In genomic region chr6:148405893-148406292, GRCh38 we compare ENCODE assay signal across 27 cellular contexts.
DNase-seq lines count a peak whose midpoint lies in the region; ATAC-seq, FAIRE-seq and TF ChIP-seq lines count a peak whose summit lies in the region.
"Had no signal": no experiment of that assay in that cellular context is flagged by ENCODE, and none has a peak within 500 bp of the region (broad histone marks: within the 10 kb centered on the region; RNA-seq: fewer than 3 reads in every experiment).

No MANE protein-coding gene starts in this region.

- CTCF ChIA-PET in HepG2 (lab: Yijun Ruan, JAX; ENCODE audit: low intra/inter-chr PET ratio, low total read pairs) (no interaction called here), endothelial cell of umbilical vein (lab: Charles Lee) (interaction anchor here (1.5 to 1.7 kb wide), 3 partner anchors 37 to 226 kb away, joined by 3 to 6 read pairs (median 3); no protein-coding TSS in a partner anchor)

- H3K36me3 Mint-ChIP-seq in neural crest cell (ENCODE audit: low read depth) = peaks cover 5% of the 10 kb centered on the region
- H3K36me3 Mint-ChIP-seq: T-cell had no signal

- H3K4me1 Mint-ChIP-seq in neural crest cell = peaks cover 20% of the 10 kb centered on the region
- H3K4me1 Mint-ChIP-seq: T-cell had no signal

- H2AFZ ChIP-seq in HepG2 (ENCODE audit: low read length) (no peak overlapping the region), endothelial cell of umbilical vein (ENCODE audit: low read depth, low read length) (no peak overlapping the region)

- WGBS in right lobe of liver (ENCODE audit: insufficient coverage, low coverage, low lambda C conversion rate, missing lambda C conversion rate) = 81% methylated on average over 2 of the region's 2 CpGs
- WGBS in HepG2 (ENCODE audit: low lambda C conversion rate) = 62% methylated on average over 2 of the region's 2 CpGs

- no peak for TF ChIP-seq POLR2A in right lobe of liver (IDR thresholded peaks at IDR 0.05)
- no peak for TF ChIP-seq POLR2A in HepG2 (IDR thresholded peaks at IDR 0.05; ENCODE audit: insufficient read depth in 1 of 2, low read depth in 2 of 2, low read length in 2 of 2)
- TF ChIP-seq POLR2A in endothelial cell of umbilical vein (IDR thresholded peaks at IDR 0.05; ENCODE audit: low read depth, low read length) = no peak
- TF ChIP-seq POLR2A in vagina (IDR thresholded peaks at IDR 0.05) = no peak

- no TSS peak for BruUV-seq in HepG2 (replicated peaks; lab: Mats Ljungman, UMichigan)
- no TSS peak for BruUV-seq in endothelial cell of umbilical vein (replicated peaks; lab: Mats Ljungman, UMichigan)

- H3K4me3 ChIP-seq in right lobe of liver = no peak overlapping the region
- no peak overlapping the region for H3K4me3 ChIP-seq in HepG2 (replicated peaks in 1 of 3; ENCODE audit: insufficient read depth in 1 of 3, low read depth in 2 of 3, low read length in 3 of 3)
- H3K4me3 ChIP-seq in endothelial cell of umbilical vein (replicated peaks in 1 of 3; ENCODE audit: insufficient read depth in 1 of 3, low read depth in 1 of 3, low read length in 3 of 3) = no peak overlapping the region
- H3K4me3 ChIP-seq in vagina = no peak overlapping the region
- H3K4me3 ChIP-seq: spleen had no signal

- no peaks in the 10 kb centered on the region for H3K9me1 ChIP-seq in endothelial cell of umbilical vein (replicated peaks; ENCODE audit: control insufficient read depth, extremely low read depth, insufficient read depth, low read length)

- intact Hi-C loops in right lobe of liver (cut with DNase I) = no loop called here
- intact Hi-C loops in HepG2 (cut with micrococcal nuclease; ENCODE audit: unreplicated experiment) = no loop called here
- intact Hi-C loops in endothelial cell of umbilical vein (cut with micrococcal nuclease) = no loop called here
- intact Hi-C loops in vagina (cut with DNase I) = no loop called here
- intact Hi-C loops in sciatic nerve (cut with DNase I) = no loop called here

- no peaks in the 10 kb centered on the region; the same call in 1 of the 2 replicates for H4K20me1 ChIP-seq in HepG2 (ENCODE audit: insufficient read depth, low read length)
- no peaks in the 10 kb centered on the region for H4K20me1 ChIP-seq in endothelial cell of umbilical vein (replicated peaks; ENCODE audit: control insufficient read depth, extremely low read depth, insufficient read depth, low read length)

- H3K27me3 ChIP-seq in right lobe of liver = no peaks in the 10 kb centered on the region
- H3K27me3 ChIP-seq in HepG2 (ENCODE audit: control insufficient read depth in 1 of 2, insufficient read depth in 2 of 2, low read length in 2 of 2) = no peaks in the 10 kb centered on the region
- H3K27me3 ChIP-seq in endothelial cell of umbilical vein (ENCODE audit: control insufficient read depth in 2 of 2, insufficient read depth in 2 of 2, low read length in 2 of 2) = no peaks in the 10 kb centered on the region
- H3K27me3 ChIP-seq in vagina = no peaks in the 10 kb centered on the region
- H3K27me3 ChIP-seq: spleen had no signal

- TF ChIP-seq EP300 in HepG2 (IDR thresholded peaks at IDR 0.05; ENCODE audit: low read depth in 2 of 2, low read length in 2 of 2) (no peak), HepG2 (CRISPR knock-in tag; IDR thresholded peaks at IDR 0.05; ENCODE audit: borderline replicate concordance) (no peak)

- no peak for TF ChIP-seq CTCF in right lobe of liver (IDR thresholded peaks at IDR 0.05)
- TF ChIP-seq CTCF in HepG2 (CRISPR knock-in tag; IDR thresholded peaks at IDR 0.05) = no peak
- TF ChIP-seq CTCF in endothelial cell of umbilical vein (IDR thresholded peaks at IDR 0.05; ENCODE audit: extremely low read depth in 1 of 2, insufficient read depth in 1 of 2, low read depth in 1 of 2, low read length in 2 of 2) = no peak
- no peak for TF ChIP-seq CTCF in neural crest cell (conservative IDR thresholded peaks at IDR 0.05)
- TF ChIP-seq CTCF in vagina (IDR thresholded peaks at IDR 0.05) = no peak

- no peak overlapping the region for H3K27ac ChIP-seq in right lobe of liver
- H3K27ac ChIP-seq in HepG2 (ENCODE audit: extremely low read length, insufficient read depth, low read length) = no peak overlapping the region
- peak overlapping the region; percentile 92 for H3K27ac ChIP-seq in endothelial cell of umbilical vein (ENCODE audit: insufficient read depth, low read depth, low read length)
- peak overlapping the region; percentile 80 for H3K27ac ChIP-seq in vagina
- H3K27ac ChIP-seq: KMS-11, spleen had no signal

- in situ Hi-C loops in HepG2 (cut with HindIII; ENCODE audit: extremely low pct_ligation_motif_present, low pct_unique_long_range_greater_than_20kb) = no loop called here

- no peak for TF ChIP-seq RAD21 in HepG2 (CRISPR knock-in tag; IDR thresholded peaks at IDR 0.05)

- H3K9me3 Mint-ChIP-seq in neural crest cell = no peaks in the 10 kb centered on the region
- H3K9me3 Mint-ChIP-seq: activated T-cell treated with anti-CD3 and anti-CD28 coated beads, Interleukin-2, amount 50 U/mL, for 24 hours; dendritic cell treated with granulocyte-macrophage colony-stimulating factor and Interleukin-4, amounts not matched to agents 40 ng/mL and 50 ng/mL, for 4 days; T-cell had no signal

- H3K4me3 Mint-ChIP-seq in neural crest cell = no peak overlapping the region
- H3K4me3 Mint-ChIP-seq: activated T-cell treated with anti-CD3 and anti-CD28 coated beads, Interleukin-2, amount 50 U/mL, for 24 hours; dendritic cell treated with granulocyte-macrophage colony-stimulating factor and Interleukin-4, amounts not matched to agents 40 ng/mL and 50 ng/mL, for 4 days; T-cell had no signal

- H3K27me3 Mint-ChIP-seq in neural crest cell (ENCODE audit: low read depth) = no peaks in the 10 kb centered on the region

- POLR2A ChIA-PET in HepG2 (lab: Yijun Ruan, JAX) (no interaction called here), endothelial cell of umbilical vein (lab: Charles Lee) (no interaction called here)

- no peaks in the 10 kb centered on the region for H3K4me1 ChIP-seq in right lobe of liver
- H3K4me1 ChIP-seq in HepG2 (ENCODE audit: insufficient read depth, low read length) = no peaks in the 10 kb centered on the region
- peaks cover 39% of the 10 kb centered on the region for H3K4me1 ChIP-seq in endothelial cell of umbilical vein (ENCODE audit: control insufficient read depth, extremely low read depth, insufficient read depth, low read length)
- H3K4me1 ChIP-seq in vagina = peaks cover 45% of the 10 kb centered on the region
- H3K4me1 ChIP-seq: spleen had no signal

- no peaks in the 10 kb centered on the region for H3K36me3 ChIP-seq in right lobe of liver
- H3K36me3 ChIP-seq in HepG2 (replicated peaks in 1 of 2; ENCODE audit: control insufficient read depth in 1 of 2, insufficient read depth in 2 of 2, low read length in 2 of 2) = no peaks in the 10 kb centered on the region; a peak in 1 of 5 replicates
- H3K36me3 ChIP-seq in endothelial cell of umbilical vein (ENCODE audit: control insufficient read depth in 2 of 2, extremely low read depth in 1 of 2, insufficient read depth in 2 of 2, low read length in 2 of 2) = no peaks in the 10 kb centered on the region
- H3K36me3 ChIP-seq in vagina = no peaks in the 10 kb centered on the region
- H3K36me3 ChIP-seq: spleen had no signal

- ATAC-seq in right lobe of liver (peak; percentile 14 to 35 (median 25)), HepG2 (no peak), sciatic nerve (no peak)
- ATAC-seq: T-cell had no signal

- no peaks in the 10 kb centered on the region for H3K9me3 ChIP-seq in right lobe of liver
- no peaks in the 10 kb centered on the region for H3K9me3 ChIP-seq in HepG2 (ENCODE audit: low read length)
- H3K9me3 ChIP-seq in endothelial cell of umbilical vein (replicated peaks; ENCODE audit: control insufficient read depth, insufficient read depth, low read length) = no peaks in the 10 kb centered on the region
- no peaks in the 10 kb centered on the region for H3K9me3 ChIP-seq in vagina
- H3K9me3 ChIP-seq: spleen had no signal

- H3K27ac Mint-ChIP-seq in neural crest cell (ENCODE audit: unreplicated experiment) = peak overlapping the region; percentile 50
- H3K27ac Mint-ChIP-seq: activated T-cell treated with anti-CD3 and anti-CD28 coated beads, Interleukin-2, amount 50 U/mL, for 24 hours; dendritic cell treated with granulocyte-macrophage colony-stimulating factor and Interleukin-4, amounts not matched to agents 40 ng/mL and 50 ng/mL, for 4 days; T-cell had no signal

- no peak for DNase-seq in right lobe of liver
- DNase-seq in HepG2 (ENCODE audit: low spot score) = no peak
- DNase-seq in endothelial cell of umbilical vein (ENCODE audit: low read depth, low spot score) = no peak
- DNase-seq in neural crest cell (ENCODE audit: low read depth, low spot score) = no peak
- no peak for DNase-seq in vagina (ENCODE audit: extremely low spot score in 2 of 2)
- no peak for DNase-seq in sciatic nerve (ENCODE audit: low spot score)
- DNase-seq in T1000 (lab: John Stamatoyannopoulos, UW) = no peak
- no peak for DNase-seq in activated CD4-positive, alpha-beta T cell treated with anti-CD3 and anti-CD28 coated beads for 4 hours
- DNase-seq: activated CD8-positive, alpha-beta memory T cell treated with anti-CD3 and anti-CD28 coated beads for 24 hours; activated naive CD4-positive, alpha-beta T cell; activated T-cell treated with anti-CD3 and anti-CD28 coated beads, Interleukin-2, amount 50 U/mL, for 24 hours; foreskin fibroblast; H7; hippocampal formation; NCI-H1048; NCI-H1930; NCI-H2227 treated with DMSO at 0.1 percent for 48 hours; NCI-H748 treated with DMSO at 0.1 percent for 48 hours; SIG-M5; spleen; stimulated activated CD4-positive, alpha-beta T cell treated with anti-CD3 and anti-CD28 coated beads, Interleukin-4, amount 100 ng/mL, for 24 hours; stimulated activated naive CD4-positive, alpha-beta T cell treated with Interleukin-2 at 50 U/mL for 16 hours; T-cell had no signal

- H3K79me2 ChIP-seq in HepG2 (ENCODE audit: insufficient read depth, low read length) (no peaks in the 10 kb centered on the region), endothelial cell of umbilical vein (ENCODE audit: control insufficient read depth, insufficient read depth, low read length) (peaks cover 80% of the 10 kb centered on the region)

- FAIRE-seq in HepG2 (lab: Jason Lieb, UNC) (no peak), endothelial cell of umbilical vein (lab: Jason Lieb, UNC) (no peak)
- FAIRE-seq: bronchial epithelial cell, TTC549 had no signal

- dilution Hi-C loops in endothelial cell of umbilical vein (cut with MboI; ENCODE audit: extremely low pct_ligation_motif_present, low sequenced_read_pairs) = no loop called here

- no peak overlapping the region for H3K4me2 ChIP-seq in HepG2 (ENCODE audit: low read depth, low read length)
- H3K4me2 ChIP-seq in endothelial cell of umbilical vein (ENCODE audit: insufficient read depth, low read length) = peak overlapping the region; percentile 10
- H3K4me2 ChIP-seq: KMS-11 had no signal

- H3K9ac ChIP-seq in HepG2 (ENCODE audit: insufficient read depth, low read depth, low read length) (no peak overlapping the region), endothelial cell of umbilical vein (replicated peaks; ENCODE audit: extremely low read depth, insufficient read depth, low read length) (no peak overlapping the region)
- H3K9ac ChIP-seq: KMS-11 had no signal

TF ChIP-seq in HepG2, 621 proteins besides CTCF, POLR2A, EP300 and RAD21 (continues in another document):
- no peak for TF ChIP-seq NR2F2 (IDR thresholded peaks at IDR 0.05; ENCODE audit: borderline replicate concordance, low read depth)
- TF ChIP-seq ZNF451 (CRISPR knock-in tag; IDR thresholded peaks at IDR 0.05) = no peak

TF ChIP-seq in endothelial cell of umbilical vein, 7 proteins besides CTCF, POLR2A, EP300 and RAD21 (continues in another document):
- TF ChIP-seq FOS (IDR thresholded peaks at IDR 0.05; ENCODE audit: borderline replicate concordance, insufficient read depth, low read length) = no peak

Comparison
In these comparisons a context has a peak if more than half of its experiments do, and no peak if none do; other contexts are left out.
1. ATAC-seq: peak in right lobe of liver (4 of 4); none in HepG2 (single experiment) and sciatic nerve (single experiment).
2. H3K27ac ChIP-seq: peak in endothelial cell of umbilical vein (single experiment) and vagina (single experiment); none in right lobe of liver (0 of 3) and HepG2 (single experiment).